Comparison of ENCODE assay signal across 8 cellular contexts in genomic region chr11:107017433-107018227, GRCh38. TPM values are rescaled to one million over a fixed set of nuclear protein-coding genes. Genes with fewer than 3 reads are reported as not detected.
A peak's percentile ranks its signal among the peaks of the same experiment; 100 is the strongest.
DNase-seq lines count a peak whose midpoint lies in the region; ATAC-seq, FAIRE-seq and TF ChIP-seq lines count a peak whose summit lies in the region.

No MANE protein-coding gene starts in this region.

- TF ChIP-seq CTCF in DOHH2 (IDR thresholded peaks at IDR 0.05; ENCODE audit: low read depth, low read length, poor library complexity, severe bottlenecking): peak; percentile 37
- TF ChIP-seq CTCF in right lobe of liver (IDR thresholded peaks at IDR 0.05): peak; percentile 4 to 39 (median 36)
- TF ChIP-seq CTCF in testis (IDR thresholded peaks at IDR 0.05): peak; percentile 18 to 50 (median 37)

- no peaks in the 10 kb centered on the region for H4K20me1 ChIP-seq in DOHH2 (ENCODE audit: control insufficient read depth, insufficient read depth, low read depth, low read length)

- H3K4me1 ChIP-seq in DOHH2 (ENCODE audit: control insufficient read depth, low read length) (no peaks in the 10 kb centered on the region), right lobe of liver (peaks cover 0 to 7% (median 2%) of the 10 kb centered on the region in 4 donors), testis (no peaks in the 10 kb centered on the region)

- no peak for FAIRE-seq in RCC 7860 (lab: Jason Lieb, UNC)

- intact Hi-C loops in right lobe of liver (cut with DNase I) (no loop called here), testis (cut with DNase I; ENCODE audit: low total_unique reads) (no loop called here)

- H3K27ac ChIP-seq in DOHH2 (ENCODE audit: low read depth, low read length) (no peak overlapping the region), right lobe of liver (peak overlapping the region in 2 of 3 donors; percentile 15 to 17), testis (peak overlapping the region; percentile 50 to 85)

- H3K9me3 ChIP-seq in DOHH2 (ENCODE audit: control insufficient read depth, insufficient read depth, low read length) (no peaks in the 10 kb centered on the region), right lobe of liver (no peaks in the 10 kb centered on the region), testis (no peaks in the 10 kb centered on the region)

- WGBS in right lobe of liver (ENCODE audit: insufficient coverage, low coverage, low lambda C conversion rate, missing lambda C conversion rate): 0% methylated on average over 6 of the region's 87 CpGs
- WGBS in testis, 2 donors: 0% methylated on average over 2 to 29 of the region's 87 CpGs

- TF ChIP-seq POLR2A in right lobe of liver (IDR thresholded peaks at IDR 0.05) (no peak), testis (IDR thresholded peaks at IDR 0.05) (no peak)

- H3K27me3 ChIP-seq in DOHH2 (ENCODE audit: control insufficient read depth, low read length) (peaks cover 13% of the 10 kb centered on the region), right lobe of liver (peaks cover 0 to 20% of the 10 kb centered on the region in 2 donors), testis (no peaks in the 10 kb centered on the region)

- peak; percentile 80 for ATAC-seq in GM19395 (IDR thresholded peaks at IDR 0.05; ENCODE audit: unreplicated experiment)
- peak; percentile 88 for ATAC-seq in HG03432 (IDR thresholded peaks at IDR 0.05; ENCODE audit: unreplicated experiment)
- ATAC-seq in right lobe of liver: peak; percentile 68 to 76 (median 74)

- DNase-seq in RCC 7860 (ENCODE audit: low spot score) (peak; percentile 13), dermis blood vessel endothelial cell (peak; percentile 54), right lobe of liver (peak; percentile 36 to 49 (median 42)), testis (peak; percentile 74), CD1c-positive myeloid dendritic cell (ENCODE audit: extremely low spot score) (no peak)

- no peaks in the 10 kb centered on the region for H3F3A ChIP-seq in DOHH2 (ENCODE audit: control insufficient read depth, insufficient read depth)

- no peaks in the 10 kb centered on the region for H3K79me2 ChIP-seq in DOHH2 (ENCODE audit: control insufficient read depth, low read length)

- H3K9me2 ChIP-seq in DOHH2 (replicated peaks; ENCODE audit: control insufficient read depth, low read length): no peaks in the 10 kb centered on the region

- H3K36me3 ChIP-seq in DOHH2 (ENCODE audit: control insufficient read depth, low read length) (no peaks in the 10 kb centered on the region), right lobe of liver (no peaks in the 10 kb centered on the region), testis (ENCODE audit: low read depth, missing control alignments) (no peaks in the 10 kb centered on the region)

- no peak overlapping the region for H3K4me3 ChIP-seq in DOHH2 (ENCODE audit: low read length)
- H3K4me3 ChIP-seq in right lobe of liver: peak overlapping the region; percentile 29 to 49 (median 41)
- H3K4me3 ChIP-seq in testis: peak overlapping the region; percentile 64 to 75

- no peak overlapping the region; the same call in 1 of the 2 replicates for H3K4me2 ChIP-seq in DOHH2 (ENCODE audit: low read length)

RNA-seq across cellular contexts. Expression of gene GUCY1A2, which starts 0.6 kb away (rescaled TPM):
- total RNA-seq in dermis blood vessel endothelial cell (under 0.01 and 0.17 TPM in 2 replicates), right lobe of liver (1 to 10 TPM; 1.1 to 4.9 (median 2.5) TPM), testis (1 to 10 TPM; 4.3 to 7.4 TPM)
- polyA plus RNA-seq in testis (ENCODE audit: insufficient read depth, low read depth, low replicate concordance): 3.4 TPM
